8 cellular contexts compared by ENCODE assay signal in the genomic region with DNA sequence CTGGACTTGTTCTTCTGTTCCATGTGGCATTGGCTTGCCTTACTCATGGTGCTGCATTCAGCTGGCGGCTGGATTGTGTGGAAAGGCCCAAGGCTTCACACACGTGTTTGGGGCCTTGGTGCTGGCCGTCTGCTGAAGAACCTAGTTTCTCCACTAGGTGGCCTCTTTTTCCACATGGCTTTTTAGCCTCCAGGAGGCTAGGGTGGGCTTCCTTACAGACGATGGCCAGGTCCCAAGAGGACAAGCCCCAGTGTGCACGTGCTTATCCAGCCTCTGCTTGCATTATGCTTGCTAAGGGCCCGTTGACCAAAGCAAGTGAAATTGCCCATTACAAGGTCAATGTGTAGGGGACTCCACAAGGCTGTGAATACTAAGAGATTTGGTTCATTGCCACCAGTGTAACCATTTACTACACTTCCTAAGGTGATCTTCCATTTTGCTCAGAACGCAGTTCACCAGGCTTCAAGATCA. TPM values are rescaled to one million over a fixed set of nuclear protein-coding genes. Genes with fewer than 3 reads are reported as not detected.
DNase-seq lines count a peak whose midpoint lies in the region; ATAC-seq, FAIRE-seq and TF ChIP-seq lines count a peak whose summit lies in the region.

No MANE protein-coding gene starts in this region.

- no peak overlapping the region for H2AFZ ChIP-seq in SK-N-SH (ENCODE audit: low read depth)

- H3K36me3 ChIP-seq in SK-N-SH (replicated peaks in 1 of 2; ENCODE audit: control insufficient read depth in 1 of 2, insufficient read depth in 2 of 2, low read length in 1 of 2) (no peaks in the 10 kb centered on the region), heart right ventricle (no peaks in the 10 kb centered on the region), thyroid gland (no peaks in the 10 kb centered on the region)

- peak in 1 of 2 experiments; percentile 75; a peak in 3 of 6 replicates for ATAC-seq in A549
- peak in 5 of 8 donors; percentile 14 to 42 (median 25) for ATAC-seq in heart right ventricle
- ATAC-seq in GM21723 (IDR thresholded peaks at IDR 0.05; ENCODE audit: unreplicated experiment): no peak

- POLR2A ChIA-PET in A549 (lab: Yijun Ruan, JAX) (no interaction called here), SK-N-SH (lab: Yijun Ruan, JAX) (no interaction called here)

- DNase-seq in A549 (ENCODE audit: low read depth in 1 of 2, low spot score in 1 of 2) (peak in 1 of 2 experiments; percentile 20), GM12891 (ENCODE audit: insufficient read length, low spot score) (no peak), SK-N-SH (peak; percentile 47), heart right ventricle (no peak), thyroid gland (peak in 1 of 2 donors; percentile 8), NCI-H187 (lab: John Stamatoyannopoulos, UW) (no peak), lower leg skin (ENCODE audit: low spot score in 2 of 2) (no peak)

- H3K9me3 ChIP-seq in A549 (no peaks in the 10 kb centered on the region), SK-N-SH (no peaks in the 10 kb centered on the region), heart right ventricle (peaks cover 0 to 2% (median 0%) of the 10 kb centered on the region in 11 donors), thyroid gland (no peaks in the 10 kb centered on the region)

- TF ChIP-seq CTCF in A549 (IDR thresholded peaks at IDR 0.05): peak; percentile 32
- peak; percentile 58 for TF ChIP-seq CTCF in SK-N-SH (IDR thresholded peaks at IDR 0.05)
- TF ChIP-seq CTCF in heart right ventricle (IDR thresholded peaks at IDR 0.05): peak in 8 of 9 donors; percentile 20 to 60 (median 51)
- TF ChIP-seq CTCF in thyroid gland (IDR thresholded peaks at IDR 0.05): peak in 4 of 6 experiments; percentile 23 to 55 (median 38)
- no peak for TF ChIP-seq CTCF in lower leg skin (IDR thresholded peaks at IDR 0.05)

- H3K4me3 ChIP-seq in A549 (no peak overlapping the region), SK-N-SH (ENCODE audit: low read depth in 2 of 2, low read length in 1 of 2) (no peak overlapping the region), heart right ventricle (no peak overlapping the region), thyroid gland (replicated peaks in 1 of 3) (no peak overlapping the region), lower leg skin (ENCODE audit: low read depth, poor library complexity, severe bottlenecking) (no peak overlapping the region)

- CTCF ChIA-PET in A549 (lab: Yijun Ruan, JAX): interaction anchor here (1.2 to 3.6 kb wide), 4 partner anchors 30 to 120 kb away, joined by 3 to 20 read pairs (median 4); no protein-coding TSS in a partner anchor
- CTCF ChIA-PET in SK-N-SH (lab: Yijun Ruan, JAX): interaction anchor here (0.9 to 3.1 kb wide), 12 partner anchors 9 to 122 kb away, joined by 3 to 12 read pairs (median 3); no protein-coding TSS in a partner anchor

- TF ChIP-seq EP300 in A549 (IDR thresholded peaks at IDR 0.05) (no peak), SK-N-SH (IDR thresholded peaks at IDR 0.05; ENCODE audit: borderline replicate concordance in 1 of 2, low read depth in 1 of 2, low read length in 1 of 2) (no peak)

- 0 out of 5 replicates have a peak, but pooled peaks of 1 of the 2 experiments have one; percentile 24 for TF ChIP-seq RAD21 in A549 (conservative IDR thresholded peaks at IDR 0.05 in 1 of 2, IDR thresholded peaks at IDR 0.05 in 1 of 2)
- TF ChIP-seq RAD21 in SK-N-SH (IDR thresholded peaks at IDR 0.05; ENCODE audit: low read length): peak; percentile 35; the same call in 1 of the 2 replicates

- H3K27me3 ChIP-seq in SK-N-SH (ENCODE audit: insufficient read depth) (no peaks in the 10 kb centered on the region), heart right ventricle (no peaks in the 10 kb centered on the region), thyroid gland (no peaks in the 10 kb centered on the region)

- H3K9me2 ChIP-seq in SK-N-SH: no peaks in the 10 kb centered on the region

- no peaks in the 10 kb centered on the region for H4K20me1 ChIP-seq in SK-N-SH (ENCODE audit: insufficient read depth)

- 68% methylated on average over 7 of the region's 7 CpGs for WGBS in A549 (ENCODE audit: missing lambda C conversion rate)
- 76% methylated on average over 7 of the region's 7 CpGs for WGBS in SK-N-SH (ENCODE audit: low lambda C conversion rate)
- WGBS in heart right ventricle, 2 donors: 64 to 65% methylated on average over 7 of the region's 7 CpGs
- 54 to 65% methylated on average over 7 of the region's 7 CpGs for WGBS in thyroid gland, 2 donors
- WGBS in lower leg skin, 2 donors: 56 to 67% methylated on average over 7 of the region's 7 CpGs

- TF ChIP-seq POLR2A in A549 (IDR thresholded peaks at IDR 0.05; ENCODE audit: low read length) (no peak), GM12891 (IDR thresholded peaks at IDR 0.05; ENCODE audit: low read depth, low read length) (no peak), thyroid gland (IDR thresholded peaks at IDR 0.05) (no peak), lower leg skin (IDR thresholded peaks at IDR 0.05) (no peak)

- no peak overlapping the region for H3K9ac ChIP-seq in SK-N-SH

- intact Hi-C loops in heart right ventricle (cut with DNase I) (no loop called here), thyroid gland (cut with DNase I) (no loop called here), lower leg skin (cut with DNase I; ENCODE audit: low total_unique reads) (no loop called here)

- H3K27ac ChIP-seq in A549: no peak overlapping the region
- no peak overlapping the region for H3K27ac ChIP-seq in SK-N-SH (ENCODE audit: low read depth in 2 of 2, low read length in 1 of 2)
- peak overlapping the region in 3 of 10 donors; percentile 2 to 31 (median 3) for H3K27ac ChIP-seq in heart right ventricle
- H3K27ac ChIP-seq in thyroid gland: no peak overlapping the region

- H3K79me2 ChIP-seq in SK-N-SH (ENCODE audit: insufficient read depth): no peaks in the 10 kb centered on the region

- H3K4me2 ChIP-seq in A549 (no peak overlapping the region), SK-N-SH (no peak overlapping the region)

- H3F3A ChIP-seq in SK-N-SH (replicated peaks; ENCODE audit: insufficient read depth): no peaks in the 10 kb centered on the region

- H3K4me1 ChIP-seq in A549 (0 out of 3 replicates have a peak, but pooled peaks cover 5% of the 10 kb centered on the region), SK-N-SH (ENCODE audit: control insufficient read depth in 1 of 2, insufficient read depth in 2 of 2, low read depth in 1 of 2, low read length in 1 of 2) (no peaks in the 10 kb centered on the region), heart right ventricle (peaks cover 0 to 6% (median 0%) of the 10 kb centered on the region in 9 donors), thyroid gland (no peaks in the 10 kb centered on the region)

- FAIRE-seq in A549 (lab: Jason Lieb, UNC) (no peak), GM12891 (lab: Jason Lieb, UNC) (peak; percentile 54)

TF ChIP-seq in A549, 52 proteins besides CTCF, POLR2A, EP300 and RAD21:
- no peak for TF ChIP-seq HDAC2 (IDR thresholded peaks at IDR 0.05)
- TF ChIP-seq, protein P1, sequence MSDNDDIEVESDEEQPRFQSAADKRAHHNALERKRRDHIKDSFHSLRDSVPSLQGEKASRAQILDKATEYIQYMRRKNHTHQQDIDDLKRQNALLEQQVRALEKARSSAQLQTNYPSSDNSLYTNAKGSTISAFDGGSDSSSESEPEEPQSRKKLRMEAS (IDR thresholded peaks at IDR 0.05): 0 out of 2 replicates have a peak, but pooled peaks have one; percentile 33

TF ChIP-seq in GM12891, 5 proteins besides CTCF, POLR2A, EP300 and RAD21:
- TF ChIP-seq POU2F2 (IDR thresholded peaks at IDR 0.05; ENCODE audit: low read depth, low read length): no peak
- no peak for TF ChIP-seq POLR2AphosphoS5 (IDR thresholded peaks at IDR 0.05; ENCODE audit: low read depth, low read length)
- TF ChIP-seq SPI1 (IDR thresholded peaks at IDR 0.05; ENCODE audit: low read depth, low read length): no peak
- no peak for TF ChIP-seq PAX5 (IDR thresholded peaks at IDR 0.05; ENCODE audit: insufficient read depth, low read length, severe bottlenecking)
- TF ChIP-seq TAF1 (IDR thresholded peaks at IDR 0.05; ENCODE audit: low read depth, low read length): no peak

TF ChIP-seq in SK-N-SH, 30 proteins besides CTCF, POLR2A, EP300 and RAD21:
- no peak for TF ChIP-seq EZH2phosphoT487 (IDR thresholded peaks at IDR 0.05; ENCODE audit: borderline replicate concordance, low read depth)
- peak; percentile 18; the same call in 1 of the 2 replicates for TF ChIP-seq SMC3 (IDR thresholded peaks at IDR 0.05; ENCODE audit: low read depth, low read length)
- no peak for TF ChIP-seq TAF1 (IDR thresholded peaks at IDR 0.05; ENCODE audit: borderline replicate concordance, low read depth, low read length)
- no peak for TF ChIP-seq JUND (IDR thresholded peaks at IDR 0.05)
- TF ChIP-seq, protein P2, sequence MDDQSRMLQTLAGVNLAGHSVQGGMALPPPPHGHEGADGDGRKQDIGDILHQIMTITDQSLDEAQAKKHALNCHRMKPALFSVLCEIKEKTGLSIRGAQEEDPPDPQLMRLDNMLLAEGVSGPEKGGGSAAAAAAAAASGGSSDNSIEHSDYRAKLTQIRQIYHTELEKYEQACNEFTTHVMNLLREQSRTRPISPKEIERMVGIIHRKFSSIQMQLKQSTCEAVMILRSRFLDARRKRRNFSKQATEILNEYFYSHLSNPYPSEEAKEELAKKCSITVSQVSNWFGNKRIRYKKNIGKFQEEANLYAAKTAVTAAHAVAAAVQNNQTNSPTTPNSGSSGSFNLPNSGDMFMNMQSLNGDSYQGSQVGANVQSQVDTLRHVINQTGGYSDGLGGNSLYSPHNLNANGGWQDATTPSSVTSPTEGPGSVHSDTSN (IDR thresholded peaks at IDR 0.05): no peak

RNA-seq across cellular contexts. Expression of gene FOXO6, which starts 47.5 kb away (rescaled TPM):
- polyA plus RNA-seq in A549 (2011; rRNA removed) (0.05 and 0.10 TPM in 2 replicates), A549 (2017; fragmentation: RNase III; extraction: RNeasy Plus Mini Kit Qiagen cat#74134 plus additional on column Dnase treatment) (0.18 to 0.25 TPM (median 0.22 TPM) in 3 replicates), SK-N-SH (2012; rRNA removed) (0.11 and 0.35 TPM in 2 replicates), heart right ventricle (under 1 TPM; 0.77 to 0.95 TPM)
- 0.16 and 0.27 TPM in 2 replicates for polyA plus RNA-seq in A549 (2012; cell fraction: cytosol; rRNA removed)
- 0.22 and 0.47 TPM in 2 replicates for polyA plus RNA-seq in A549 (2012; cell fraction: nucleus; rRNA removed)
- 0.15 and 0.17 TPM in 2 replicates for polyA minus RNA-seq in A549 (2011; rRNA and poly(A)+ RNA removed)
- 0.19 TPM for polyA plus RNA-seq in GM12891 (2012; ENCODE audit: low read depth, missing spikeins)
- 0.24 and 0.33 TPM in 2 replicates for polyA plus RNA-seq in SK-N-SH (2012; cell fraction: cytosol; rRNA removed)
- 0.50 and 0.55 TPM in 2 replicates for polyA plus RNA-seq in SK-N-SH (2012; cell fraction: nucleus; rRNA removed)
- total RNA-seq in heart right ventricle (1 to 10 TPM in 8 of 10 donors, under 1 TPM in 2; 0.30 to 2.6 (median 1.4) TPM), thyroid gland (1 to 10 TPM; 1.1 to 4.2 (median 2.6) TPM), lower leg skin (1 to 10 TPM in 3 of 4 donors, under 1 TPM in 1; 0.15 to 3.5 (median 1.5) TPM)

Comparison
In these comparisons a context has a peak if more than half of its experiments do, and no peak if none do; other contexts are left out.
1. CTCF ChIP-seq: peak in A549 (single experiment), SK-N-SH (single experiment), heart right ventricle (8 of 9) and thyroid gland (4 of 6); none in lower leg skin (0 of 3).